ENCODE assay signal across 14 cellular contexts in the genomic region with DNA sequence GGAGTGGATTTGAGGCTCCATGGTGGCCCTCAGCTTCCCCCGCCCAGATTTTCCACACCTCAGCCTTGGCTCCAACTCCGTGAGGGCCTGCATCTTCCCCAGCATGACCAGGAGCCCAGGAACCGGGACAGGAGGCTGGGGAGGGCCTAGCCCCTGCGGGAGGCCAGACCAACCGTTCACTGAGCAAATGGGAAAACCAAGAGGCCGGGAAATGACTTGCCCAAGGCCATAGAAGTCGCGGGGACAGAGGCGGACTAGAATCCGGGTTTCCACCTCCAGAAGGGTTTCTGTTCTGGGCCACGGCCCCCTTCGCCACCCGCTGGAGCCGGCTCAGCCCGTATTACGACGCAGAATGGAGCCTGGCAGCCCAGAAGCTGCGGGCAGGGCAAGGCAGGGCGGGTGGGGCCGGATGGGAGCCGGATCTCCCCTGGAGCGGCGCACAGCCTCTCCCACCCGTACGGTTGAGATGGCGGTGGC. TPM values are rescaled to one million over a fixed set of nuclear protein-coding genes. Genes with fewer than 3 reads are reported as not detected.
DNase-seq lines count a peak whose midpoint lies in the region; ATAC-seq, FAIRE-seq and TF ChIP-seq lines count a peak whose summit lies in the region.
"Had no signal": no experiment of that assay in that cellular context is flagged by ENCODE, and none has a peak within 500 bp of the region (broad histone marks: within the 10 kb centered on the region; RNA-seq: fewer than 3 reads in every experiment).

No MANE protein-coding gene starts in this region.

- no peak overlapping the region for H3K4me3 ChIP-seq in GM12878
- peak overlapping the region; percentile 45 for H3K4me3 ChIP-seq in lower lobe of right lung
- H3K4me3 ChIP-seq in suprapubic skin = peak overlapping the region; percentile 41
- no peak overlapping the region for H3K4me3 ChIP-seq in aorta (ENCODE audit: low read length in 2 of 2)
- H3K4me3 ChIP-seq: adrenal gland, SJCRH30 had no signal

- H3K4me2 ChIP-seq in GM12878 (ENCODE audit: control insufficient read depth, insufficient read depth) = no peak overlapping the region

- H3K36me3 ChIP-seq in GM12878 (ENCODE audit: control insufficient read depth in 2 of 2, insufficient read depth in 2 of 2, low read length in 1 of 2) (no peaks in the 10 kb centered on the region), lower lobe of right lung (no peaks in the 10 kb centered on the region), suprapubic skin (no peaks in the 10 kb centered on the region), aorta (ENCODE audit: control insufficient read depth in 1 of 2, insufficient read depth in 2 of 2, low read length in 1 of 2) (no peaks in the 10 kb centered on the region)
- H3K36me3 ChIP-seq: adrenal gland, SJCRH30 had no signal

- SMC1A ChIA-PET in GM12878 (lab: Charles Lee; ENCODE audit: uncharacterized antibody, unreplicated experiment) = no interaction called here

- TF ChIP-seq EP300 in GM12878 (IDR thresholded peaks at IDR 0.05; ENCODE audit: borderline replicate concordance in 1 of 2, control insufficient read depth in 1 of 2, low read depth in 2 of 2, low read length in 2 of 2) = no peak
- no peak for TF ChIP-seq EP300 in suprapubic skin (IDR thresholded peaks at IDR 0.05)

- H3K4me3 Mint-ChIP-seq in activated naive CD4-positive, alpha-beta T cell treated with anti-CD3 and anti-CD28 coated beads, Interleukin-2, amount 50 U/mL, for 24 hours = peak overlapping the region; percentile 23

- in situ Hi-C loops in GM12878 (cut with MboI) = no loop called here

- peaks cover 48% of the 10 kb centered on the region for H3K27me3 Mint-ChIP-seq in activated naive CD4-positive, alpha-beta T cell treated with anti-CD3 and anti-CD28 coated beads, Interleukin-2, amount 50 U/mL, for 24 hours

- TF ChIP-seq RAD21 in GM12878 (IDR thresholded peaks at IDR 0.05; ENCODE audit: insufficient read depth, low read depth, low read length) = no peak

- ATAC-seq in GM12878 (0 out of 3 replicates have a peak, but pooled peaks have one; percentile 14), lower lobe of right lung (peak; percentile 1 to 18), GM18520 (IDR thresholded peaks at IDR 0.05; ENCODE audit: unreplicated experiment) (no peak), aorta (ENCODE audit: low FRiP score) (no peak)

- POLR2A ChIA-PET in GM12878 (lab: Charles Lee) = no interaction called here

- no peaks in the 10 kb centered on the region for H4K20me1 ChIP-seq in GM12878 (ENCODE audit: control insufficient read depth, insufficient read depth)

- RAD21 ChIA-PET in GM12878 (lab: Charles Lee; ENCODE audit: unreplicated experiment) = interaction anchor here (0.6 to 1.0 kb wide), 2 partner anchors 117 to 125 kb away, joined by 3 read pairs; no protein-coding TSS in a partner anchor

- H3K27ac ChIP-seq in GM12878 (ENCODE audit: control insufficient read depth, insufficient read depth) (no peak overlapping the region), lower lobe of right lung (peak overlapping the region; percentile 83), suprapubic skin (no peak overlapping the region), aorta (ENCODE audit: low read depth in 1 of 2, low read length in 2 of 2) (no peak overlapping the region)
- H3K27ac ChIP-seq: SJCRH30 had no signal

- TF ChIP-seq POLR2A in GM12878 (IDR thresholded peaks at IDR 0.05; ENCODE audit: low read depth, low read length) = no peak
- no peak for TF ChIP-seq POLR2A in suprapubic skin (IDR thresholded peaks at IDR 0.05)

- H3K27ac Mint-ChIP-seq in activated naive CD4-positive, alpha-beta T cell treated with anti-CD3 and anti-CD28 coated beads, Interleukin-2, amount 50 U/mL, for 24 hours = no peak overlapping the region

- peaks cover 4% of the 10 kb centered on the region for H3K4me1 Mint-ChIP-seq in activated naive CD4-positive, alpha-beta T cell treated with anti-CD3 and anti-CD28 coated beads, Interleukin-2, amount 50 U/mL, for 24 hours

- no peaks in the 10 kb centered on the region for H3K36me3 Mint-ChIP-seq in activated naive CD4-positive, alpha-beta T cell treated with anti-CD3 and anti-CD28 coated beads, Interleukin-2, amount 50 U/mL, for 24 hours

- H2AFZ ChIP-seq in GM12878 (ENCODE audit: control insufficient read depth, low read depth, low read length) = no peak overlapping the region

- DNase-seq in activated naive CD4-positive, alpha-beta T cell treated with Interleukin-2 at 50 U/mL for 16 hours = no peak
- DNase-seq in GM12878 (ENCODE audit: low read depth, low spot score) (no peak), lower lobe of right lung (no peak), suprapubic skin (ENCODE audit: low spot score in 2 of 2) (no peak), NCI-H510A treated with DMSO at 0.1 percent for 48 hours (lab: John Stamatoyannopoulos, UW) (no peak), aorta (no peak)
- DNase-seq: effector CD8-positive, alpha-beta T cell; left cardiac atrium; stimulated activated CD4-positive, alpha-beta T cell treated with anti-CD3 and anti-CD28 coated beads, Interleukin-1b, Interleukin-23, amount 100 ng/mL, for 48 hours had no signal

- no TSS peak for BruUV-seq in GM12878 (replicated peaks; lab: Mats Ljungman, UMichigan)

- no peaks in the 10 kb centered on the region for H3K9me3 Mint-ChIP-seq in activated naive CD4-positive, alpha-beta T cell treated with anti-CD3 and anti-CD28 coated beads, Interleukin-2, amount 50 U/mL, for 24 hours

- FAIRE-seq in GM12878 (lab: Jason Lieb, UNC) = no peak

- peaks cover 9 to 19% of the 10 kb centered on the region in 2 experiments for H3K27me3 ChIP-seq in GM12878 (replicated peaks in 1 of 2; ENCODE audit: control insufficient read depth in 2 of 2, insufficient read depth in 2 of 2, low read length in 1 of 2)
- peaks cover 90% of the 10 kb centered on the region for H3K27me3 ChIP-seq in lower lobe of right lung (ENCODE audit: low read depth)
- peaks cover 91% of the 10 kb centered on the region for H3K27me3 ChIP-seq in suprapubic skin
- no peaks in the 10 kb centered on the region for H3K27me3 ChIP-seq in aorta (ENCODE audit: control insufficient read depth in 1 of 2, insufficient read depth in 2 of 2, low read length in 1 of 2)
- H3K27me3 ChIP-seq: SJCRH30 had no signal

- H3K4me1 ChIP-seq in GM12878 (ENCODE audit: control insufficient read depth, insufficient read depth, low read length) (no peaks in the 10 kb centered on the region), lower lobe of right lung (peaks cover 27% of the 10 kb centered on the region), suprapubic skin (peaks cover 31% of the 10 kb centered on the region), aorta (ENCODE audit: control insufficient read depth in 1 of 2, insufficient read depth in 2 of 2, low read length in 2 of 2) (no peaks in the 10 kb centered on the region)

- H3K9me3 ChIP-seq in GM12878 (replicated peaks; ENCODE audit: control insufficient read depth, insufficient read depth, low read length) (no peaks in the 10 kb centered on the region), lower lobe of right lung (no peaks in the 10 kb centered on the region), suprapubic skin (no peaks in the 10 kb centered on the region), aorta (ENCODE audit: control insufficient read depth, low read length) (no peaks in the 10 kb centered on the region)
- H3K9me3 ChIP-seq: adrenal gland, SJCRH30 had no signal

- no peak for TF ChIP-seq CTCF in GM12878 (IDR thresholded peaks at IDR 0.05 in 2 of 3, conservative IDR thresholded peaks at IDR 0.05 in 1 of 3; ENCODE audit: control insufficient read depth in 2 of 3, extremely low read depth in 1 of 3, insufficient read depth in 1 of 3, low read depth in 3 of 3, low read length in 3 of 3)
- TF ChIP-seq CTCF in lower lobe of right lung (IDR thresholded peaks at IDR 0.05) = no peak
- TF ChIP-seq CTCF in suprapubic skin (IDR thresholded peaks at IDR 0.05) = no peak

- no peaks in the 10 kb centered on the region for H3K79me2 ChIP-seq in GM12878 (ENCODE audit: control insufficient read depth, insufficient read depth, low read length)

- CTCF ChIA-PET in GM12878 (lab: Yijun Ruan, JAX) = interaction anchor here (1.1 kb wide), 2 partner anchors 10 to 124 kb away, joined by 3 to 4 read pairs; no protein-coding TSS in a partner anchor

- no peak overlapping the region for H3K9ac ChIP-seq in GM12878 (ENCODE audit: control insufficient read depth, insufficient read depth, low read length)

- intact Hi-C loops in GM12878 (cut with micrococcal nuclease; ENCODE audit: unreplicated experiment) = no loop called here
- intact Hi-C loops in lower lobe of right lung (cut with DNase I) = no loop called here
- intact Hi-C loops in aorta (cut with DNase I) = no loop called here

- WGBS in GM12878 (ENCODE audit: insufficient coverage, insufficient replicate concordance, low lambda C conversion rate, missing lambda C conversion rate) = 4% methylated on average over 17 of the region's 26 CpGs
- WGBS in suprapubic skin = no CpG with 5 or more reads among the region's 26 CpGs
- 19 to 22% methylated on average over 25 to 26 of the region's 26 CpGs for WGBS in aorta, 2 donors

RNA-seq across cellular contexts. Expression of a gene that starts 7.9 kb away (rescaled TPM):
- not detected in 2 replicates for total RNA-seq in GM12878 (2013; cell fraction: nucleolus; rRNA removed)
- total RNA-seq in GM12878 (2014; rRNA removed) (not detected in 2 replicates), GM12878 (2014; rRNA removed; fragmentation: Illumina TruSeq; extraction: Trizol) (not detected in 2 replicates), GM12878 (2021) (not detected in 2 replicates), lower lobe of right lung (not detected), suprapubic skin (not detected), aorta (not detected)
- polyA plus RNA-seq in GM12878 (2011; ENCODE audit: low read depth) = not detected
- polyA plus RNA-seq in GM12878 (2011; rRNA removed) (not detected in 2 replicates), GM12878 (2014; fragmentation: Illumina TruSeq; extraction: Trizol) (not detected in 2 replicates), GM12878 (2014; fragmentation: Nextera tagmentation; extraction: Ambion mirVana) (not detected), GM12878 (2014; rRNA removed) (not detected in 2 replicates), GM12878 (2016; fragmentation: Nextera tagmentation; extraction: Ambion mirVana) (not detected), aorta (not detected)
- polyA plus RNA-seq in GM12878 (2011; cell fraction: cytosol; rRNA removed) = not detected in 2 replicates
- polyA plus RNA-seq in GM12878 (2011; cell fraction: nucleus; rRNA removed) = not detected in 2 replicates
- polyA plus RNA-seq in GM12878 (2012) = not detected in 2 replicates
- not detected in 2 replicates for polyA minus RNA-seq in GM12878 (2011; rRNA and poly(A)+ RNA removed)
- polyA minus RNA-seq in GM12878 (2011; cell fraction: cytosol; rRNA and poly(A)+ RNA removed) = not detected in 2 replicates
- polyA minus RNA-seq in GM12878 (2011; cell fraction: nucleus; rRNA and poly(A)+ RNA removed) = not detected in 2 replicates
- total RNA-seq: left cardiac atrium, omental fat pad, SJCRH30 had no signal

RNA-seq across cellular contexts. Expression of a gene that starts 16.2 kb away (rescaled TPM):
- not detected in 2 replicates for total RNA-seq in GM12878 (2013; cell fraction: nucleolus; rRNA removed)
- not detected in 2 replicates for total RNA-seq in GM12878 (2014; rRNA removed)
- not detected in 2 replicates for total RNA-seq in GM12878 (2014; rRNA removed; fragmentation: Illumina TruSeq; extraction: Trizol)
- not detected in 2 replicates for total RNA-seq in GM12878 (2021)
- not detected for polyA plus RNA-seq in GM12878 (2011; ENCODE audit: low read depth)
- polyA plus RNA-seq in GM12878 (2011; rRNA removed) = not detected in 2 replicates
- not detected in 2 replicates for polyA plus RNA-seq in GM12878 (2011; cell fraction: cytosol; rRNA removed)
- not detected in 2 replicates for polyA plus RNA-seq in GM12878 (2011; cell fraction: nucleus; rRNA removed)
- polyA plus RNA-seq in GM12878 (2012) = not detected in 2 replicates
- not detected in 2 replicates for polyA plus RNA-seq in GM12878 (2014; fragmentation: Illumina TruSeq; extraction: Trizol)
- polyA plus RNA-seq in GM12878 (2014; fragmentation: Nextera tagmentation; extraction: Ambion mirVana) = not detected
- polyA plus RNA-seq in GM12878 (2014; rRNA removed) = not detected in 2 replicates
- polyA plus RNA-seq in GM12878 (2016; fragmentation: Nextera tagmentation; extraction: Ambion mirVana) = not detected
- not detected in 2 replicates for polyA minus RNA-seq in GM12878 (2011; rRNA and poly(A)+ RNA removed)
- not detected in 2 replicates for polyA minus RNA-seq in GM12878 (2011; cell fraction: cytosol; rRNA and poly(A)+ RNA removed)
- not detected in 2 replicates for polyA minus RNA-seq in GM12878 (2011; cell fraction: nucleus; rRNA and poly(A)+ RNA removed)
- not detected for total RNA-seq in lower lobe of right lung
- total RNA-seq in suprapubic skin = not detected
- total RNA-seq in aorta = not detected
- polyA plus RNA-seq in aorta = 1 to 10 TPM in 1 of 2 donors, not detected in 1; 1.9 TPM
- total RNA-seq: left cardiac atrium, omental fat pad, SJCRH30 had no signal

RNA-seq across cellular contexts. Expression of a gene that starts 40.2 kb away (rescaled TPM):
- total RNA-seq in GM12878 (2013; cell fraction: nucleolus; rRNA removed) = not detected in 2 replicates
- total RNA-seq in GM12878 (2014; rRNA removed) = not detected in 2 replicates
- total RNA-seq in GM12878 (2014; rRNA removed; fragmentation: Illumina TruSeq; extraction: Trizol) = not detected in 2 replicates
- not detected in 2 replicates for total RNA-seq in GM12878 (2021)
- not detected for polyA plus RNA-seq in GM12878 (2011; ENCODE audit: low read depth)
- polyA plus RNA-seq in GM12878 (2011; rRNA removed) = not detected in 2 replicates
- 0.07 TPM in 1 of 2 replicates, not detected in the other for polyA plus RNA-seq in GM12878 (2011; cell fraction: cytosol; rRNA removed)
- not detected in 2 replicates for polyA plus RNA-seq in GM12878 (2011; cell fraction: nucleus; rRNA removed)
- polyA plus RNA-seq in GM12878 (2012) = not detected in 2 replicates
- not detected in 2 replicates for polyA plus RNA-seq in GM12878 (2014; fragmentation: Illumina TruSeq; extraction: Trizol)
- not detected for polyA plus RNA-seq in GM12878 (2014; fragmentation: Nextera tagmentation; extraction: Ambion mirVana)
- not detected in 2 replicates for polyA plus RNA-seq in GM12878 (2014; rRNA removed)
- not detected for polyA plus RNA-seq in GM12878 (2016; fragmentation: Nextera tagmentation; extraction: Ambion mirVana)
- not detected in 2 replicates for polyA minus RNA-seq in GM12878 (2011; rRNA and poly(A)+ RNA removed)
- not detected in 2 replicates for polyA minus RNA-seq in GM12878 (2011; cell fraction: cytosol; rRNA and poly(A)+ RNA removed)
- not detected in 2 replicates for polyA minus RNA-seq in GM12878 (2011; cell fraction: nucleus; rRNA and poly(A)+ RNA removed)
- total RNA-seq in lower lobe of right lung = 7.6 TPM
- not detected for total RNA-seq in suprapubic skin
- total RNA-seq in aorta = not detected
- under 1 TPM in 1 of 2 donors, not detected in 1; 0.15 TPM for polyA plus RNA-seq in aorta
- total RNA-seq: left cardiac atrium, SJCRH30 had no signal

RNA-seq across cellular contexts. Expression of a gene that starts 41.7 kb away (rescaled TPM):
- total RNA-seq in GM12878 (2013; cell fraction: nucleolus; rRNA removed) = 0.17 TPM in 1 of 2 replicates, not detected in the other
- total RNA-seq in GM12878 (2014; rRNA removed) (not detected in 2 replicates), GM12878 (2014; rRNA removed; fragmentation: Illumina TruSeq; extraction: Trizol) (not detected in 2 replicates), GM12878 (2021) (not detected in 2 replicates), lower lobe of right lung (not detected), suprapubic skin (not detected), aorta (not detected)
- polyA plus RNA-seq in GM12878 (2011; ENCODE audit: low read depth) = not detected
- polyA plus RNA-seq in GM12878 (2011; rRNA removed) (not detected in 2 replicates), GM12878 (2014; fragmentation: Illumina TruSeq; extraction: Trizol) (not detected in 2 replicates), GM12878 (2014; fragmentation: Nextera tagmentation; extraction: Ambion mirVana) (not detected), GM12878 (2014; rRNA removed) (not detected in 2 replicates), GM12878 (2016; fragmentation: Nextera tagmentation; extraction: Ambion mirVana) (not detected), aorta (not detected)
- polyA plus RNA-seq in GM12878 (2011; cell fraction: cytosol; rRNA removed) = 0.03 TPM in 1 of 2 replicates, not detected in the other
- not detected in 2 replicates for polyA plus RNA-seq in GM12878 (2011; cell fraction: nucleus; rRNA removed)
- polyA plus RNA-seq in GM12878 (2012) = 0.08 TPM in 1 of 2 replicates, not detected in the other
- 0.07 TPM in 1 of 2 replicates, not detected in the other for polyA minus RNA-seq in GM12878 (2011; rRNA and poly(A)+ RNA removed)
- not detected in 2 replicates for polyA minus RNA-seq in GM12878 (2011; cell fraction: cytosol; rRNA and poly(A)+ RNA removed)
- polyA minus RNA-seq in GM12878 (2011; cell fraction: nucleus; rRNA and poly(A)+ RNA removed) = 0.12 and 0.19 TPM in 2 replicates
- total RNA-seq: left cardiac atrium, omental fat pad had no signal

RNA-seq across cellular contexts. Expression of a gene that starts 59.6 kb away (rescaled TPM):
- not detected in 2 replicates for total RNA-seq in GM12878 (2013; cell fraction: nucleolus; rRNA removed)
- total RNA-seq in GM12878 (2014; rRNA removed) (not detected in 2 replicates), GM12878 (2014; rRNA removed; fragmentation: Illumina TruSeq; extraction: Trizol) (not detected in 2 replicates), GM12878 (2021) (not detected in 2 replicates), lower lobe of right lung (0.71 TPM), suprapubic skin (under 1 TPM in 2 of 4 donors, not detected in 2; 0.23 to 0.30 TPM), aorta (not detected)
- polyA plus RNA-seq in GM12878 (2011; ENCODE audit: low read depth) = not detected
- polyA plus RNA-seq in GM12878 (2011; rRNA removed) (not detected in 2 replicates), GM12878 (2014; fragmentation: Illumina TruSeq; extraction: Trizol) (not detected in 2 replicates), GM12878 (2014; fragmentation: Nextera tagmentation; extraction: Ambion mirVana) (not detected), GM12878 (2014; rRNA removed) (0.04 TPM in 1 of 2 replicates, not detected in the other), GM12878 (2016; fragmentation: Nextera tagmentation; extraction: Ambion mirVana) (not detected), aorta (1 to 10 TPM in 1 of 2 donors, under 1 TPM in 1; 0.05 to 2.0 TPM)
- not detected in 2 replicates for polyA plus RNA-seq in GM12878 (2011; cell fraction: cytosol; rRNA removed)
- 0.06 TPM in 1 of 2 replicates, not detected in the other for polyA plus RNA-seq in GM12878 (2011; cell fraction: nucleus; rRNA removed)
- polyA plus RNA-seq in GM12878 (2012) = not detected in 2 replicates
- polyA minus RNA-seq in GM12878 (2011; rRNA and poly(A)+ RNA removed) = not detected in 2 replicates
- not detected in 2 replicates for polyA minus RNA-seq in GM12878 (2011; cell fraction: cytosol; rRNA and poly(A)+ RNA removed)
- 0.29 TPM in 1 of 2 replicates, not detected in the other for polyA minus RNA-seq in GM12878 (2011; cell fraction: nucleus; rRNA and poly(A)+ RNA removed)
- total RNA-seq: left cardiac atrium, SJCRH30 had no signal

Comparison
In these comparisons a context has a peak if more than half of its experiments do, and no peak if none do; other contexts are left out.
1. ATAC-seq: peak in GM12878 (single experiment) and lower lobe of right lung (2 of 2); none in GM18520 (single experiment) and aorta (single experiment).
2. H3K4me3 ChIP-seq: peak in lower lobe of right lung (single experiment) and suprapubic skin (single experiment); none in GM12878 (single experiment) and aorta (0 of 2).